17 cellular contexts compared by ENCODE assay signal in the genomic region with DNA sequence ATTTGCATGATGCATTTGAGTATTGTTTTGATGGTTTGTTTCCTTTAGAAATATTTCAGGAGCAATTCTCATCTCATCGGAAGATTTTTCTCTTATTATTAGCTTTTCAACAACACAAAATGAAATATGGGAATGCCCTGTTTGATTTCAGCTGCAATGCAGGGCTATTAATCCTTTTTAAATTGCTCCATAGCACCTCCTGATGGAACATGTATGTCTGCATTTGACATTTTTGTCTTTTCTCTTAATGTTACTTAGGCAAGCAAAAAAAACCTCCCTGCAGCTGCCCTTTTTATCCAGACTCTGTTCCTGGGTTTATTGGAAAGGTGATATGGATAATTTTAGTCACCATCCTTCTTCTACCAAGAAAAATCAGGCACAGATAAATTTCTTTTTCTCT.
DNase-seq lines count a peak whose midpoint lies in the region; TF ChIP-seq lines count a peak whose summit lies in the region.
"Had no signal": no experiment of that assay in that cellular context is flagged by ENCODE, and none has a peak within 500 bp of the region (broad histone marks: within the 10 kb centered on the region; RNA-seq: fewer than 3 reads in every experiment).

No MANE protein-coding gene starts in this region.

- H3K4me3 ChIP-seq in AG04450 (ENCODE audit: low read depth, low read length) (no peak overlapping the region), trophoblast cell (ENCODE audit: low read depth, low read length) (no peak overlapping the region), Peyer's patch (no peak overlapping the region)
- H3K4me3 ChIP-seq: right lobe of liver, vagina had no signal

- H3K9me3 ChIP-seq in AG04450 (ENCODE audit: control insufficient read depth, insufficient read depth, low read length) (no peaks in the 10 kb centered on the region), trophoblast cell (ENCODE audit: insufficient read depth, low read depth, low read length) (no peaks in the 10 kb centered on the region), Peyer's patch (no peaks in the 10 kb centered on the region)
- H3K9me3 ChIP-seq: right lobe of liver, vagina had no signal

- H3K27me3 Mint-ChIP-seq in HFFc6 (ENCODE audit: insufficient read depth) = no peaks in the 10 kb centered on the region
- H3K27me3 Mint-ChIP-seq in glutamatergic neuron (ENCODE audit: unreplicated experiment) = peaks cover 2% of the 10 kb centered on the region
- H3K27me3 Mint-ChIP-seq: brain; effector memory CD8-positive, alpha-beta T cell; stimulated activated naive B cell treated with anti-CD40 and anti-IgM and Interleukin-4, amounts not matched to agents 10 μg/mL and 1 μg/mL and 100 μg/mL, for 72 hours had no signal

- no peak overlapping the region for H2AFZ ChIP-seq in trophoblast cell (ENCODE audit: insufficient read depth, low read length, poor library complexity)

- H3K4me1 Mint-ChIP-seq in HFFc6 (ENCODE audit: low read depth) (no peaks in the 10 kb centered on the region), glutamatergic neuron (ENCODE audit: low read depth, unreplicated experiment) (peaks cover 4% of the 10 kb centered on the region)
- H3K4me1 Mint-ChIP-seq: naive B cell; stimulated activated naive B cell treated with anti-CD40 and anti-IgM and Interleukin-4, amounts not matched to agents 10 μg/mL and 1 μg/mL and 100 μg/mL, for 72 hours had no signal

- H3K4me2 ChIP-seq in trophoblast cell (ENCODE audit: low read length) = no peak overlapping the region

- H3K27ac ChIP-seq in AG04450 (ENCODE audit: low read depth, low read length) (no peak overlapping the region), trophoblast cell (ENCODE audit: low read depth, low read length) (no peak overlapping the region), Peyer's patch (no peak overlapping the region)
- H3K27ac ChIP-seq: right lobe of liver, vagina had no signal

- H3K27ac Mint-ChIP-seq in HFFc6 (no peak overlapping the region), glutamatergic neuron (ENCODE audit: unreplicated experiment) (no peak overlapping the region)
- H3K27ac Mint-ChIP-seq: effector memory CD8-positive, alpha-beta T cell; naive B cell; stimulated activated naive B cell treated with anti-CD40 and anti-IgM and Interleukin-4, amounts not matched to agents 10 μg/mL and 1 μg/mL and 100 μg/mL, for 72 hours had no signal

- H3K36me3 ChIP-seq in trophoblast cell (ENCODE audit: control insufficient read depth in 1 of 2, insufficient read depth in 2 of 2, low read length in 2 of 2) = no peaks in the 10 kb centered on the region
- H3K36me3 ChIP-seq in Peyer's patch = no peaks in the 10 kb centered on the region
- H3K36me3 ChIP-seq: right lobe of liver, vagina had no signal

- peak; percentile 23 for TF ChIP-seq CTCF in AG04450 (IDR thresholded peaks at IDR 0.05; ENCODE audit: low read depth, low read length)
- TF ChIP-seq CTCF in HFFc6 (IDR thresholded peaks at IDR 0.05) = peak; percentile 8; the same call in 1 of the 2 replicates
- TF ChIP-seq CTCF in glutamatergic neuron (IDR thresholded peaks at IDR 0.05; ENCODE audit: partially characterized antibody, unreplicated experiment) = peak; percentile 21
- TF ChIP-seq CTCF in Peyer's patch (IDR thresholded peaks at IDR 0.05) = no peak

- CTCF ChIA-PET in AG04450 (lab: Charles Lee) = no interaction called here

- H2AK5ac ChIP-seq in trophoblast cell (ENCODE audit: low read length) = no peak overlapping the region

- H3K9me3 Mint-ChIP-seq in HFFc6 = peaks cover 21% of the 10 kb centered on the region
- no peaks in the 10 kb centered on the region for H3K9me3 Mint-ChIP-seq in glutamatergic neuron (ENCODE audit: unreplicated experiment)
- H3K9me3 Mint-ChIP-seq: brain; naive B cell; stimulated activated naive B cell treated with anti-CD40 and anti-IgM and Interleukin-4, amounts not matched to agents 10 μg/mL and 1 μg/mL and 100 μg/mL, for 72 hours had no signal

- no peak overlapping the region for H4K12ac ChIP-seq in trophoblast cell (ENCODE audit: low read depth, low read length)

- POLR2A ChIA-PET in AG04450 (lab: Yijun Ruan, JAX) = no interaction called here

- no peak overlapping the region for H2BK120ac ChIP-seq in trophoblast cell (ENCODE audit: insufficient read depth, low read length, poor library complexity)

- no peak overlapping the region for H2BK12ac ChIP-seq in trophoblast cell (ENCODE audit: low read length)

- H3K4me3 Mint-ChIP-seq in HFFc6 (no peak overlapping the region), glutamatergic neuron (ENCODE audit: unreplicated experiment) (no peak overlapping the region)
- H3K4me3 Mint-ChIP-seq: brain; effector memory CD8-positive, alpha-beta T cell; naive B cell; stimulated activated naive B cell treated with anti-CD40 and anti-IgM and Interleukin-4, amounts not matched to agents 10 μg/mL and 1 μg/mL and 100 μg/mL, for 72 hours had no signal

- H3K79me2 ChIP-seq in trophoblast cell (ENCODE audit: control insufficient read depth, insufficient read depth, low read length, poor library complexity) = no peaks in the 10 kb centered on the region

- H3K27me3 ChIP-seq in AG04450 (ENCODE audit: control insufficient read depth, insufficient read depth, low read length) (no peaks in the 10 kb centered on the region), trophoblast cell (ENCODE audit: insufficient read depth, low read length) (no peaks in the 10 kb centered on the region), Peyer's patch (no peaks in the 10 kb centered on the region)
- H3K27me3 ChIP-seq: right lobe of liver, vagina had no signal

- no peak overlapping the region for H3K23ac ChIP-seq in trophoblast cell (ENCODE audit: low read length)

- no peak overlapping the region for H4K8ac ChIP-seq in trophoblast cell (ENCODE audit: low read depth, low read length)

- H3K9ac ChIP-seq in trophoblast cell (ENCODE audit: low read length) = no peak overlapping the region

- H3K14ac ChIP-seq in trophoblast cell (ENCODE audit: low read length) = no peak overlapping the region

- no peaks in the 10 kb centered on the region for H3K4me1 ChIP-seq in trophoblast cell (ENCODE audit: control insufficient read depth in 1 of 2, insufficient read depth in 2 of 2, low read length in 2 of 2)
- H3K4me1 ChIP-seq in Peyer's patch = no peaks in the 10 kb centered on the region
- H3K4me1 ChIP-seq: right lobe of liver, vagina had no signal

- H3K79me1 ChIP-seq in trophoblast cell (ENCODE audit: low read length) = no peaks in the 10 kb centered on the region

- H2BK5ac ChIP-seq in trophoblast cell (ENCODE audit: low read depth, low read length, poor library complexity) = no peak overlapping the region

- H3K36me3 Mint-ChIP-seq in HFFc6 (ENCODE audit: low read depth) (no peaks in the 10 kb centered on the region), glutamatergic neuron (ENCODE audit: unreplicated experiment) (no peaks in the 10 kb centered on the region)
- H3K36me3 Mint-ChIP-seq: brain; naive B cell; stimulated activated naive B cell treated with anti-CD40 and anti-IgM and Interleukin-4, amounts not matched to agents 10 μg/mL and 1 μg/mL and 100 μg/mL, for 72 hours had no signal

- H3K4ac ChIP-seq in trophoblast cell (ENCODE audit: low read depth, low read length) = no peak overlapping the region

- no CpG with 5 or more reads among the region's 1 CpG for WGBS in trophoblast cell (ENCODE audit: extremely low coverage, insufficient coverage, insufficient read length)

- no peak overlapping the region for H3K18ac ChIP-seq in trophoblast cell (ENCODE audit: low read length)

- H4K91ac ChIP-seq in trophoblast cell (ENCODE audit: low read depth, low read length) = no peak overlapping the region

- TF ChIP-seq POLR2A in Peyer's patch (IDR thresholded peaks at IDR 0.05) = no peak

- DNase-seq in AG04450 (ENCODE audit: low read depth, low spot score) = no peak
- DNase-seq in HFFc6 = no peak
- peak; percentile 0 for DNase-seq in OCI-M1 (lab: John Stamatoyannopoulos, UW)
- no peak for DNase-seq in glutamatergic neuron
- DNase-seq in UCSD-AML1 (lab: John Stamatoyannopoulos, UW; ENCODE audit: unreplicated experiment) = no peak
- no peak for DNase-seq in trophoblast cell
- DNase-seq in dermis blood vessel endothelial cell = no peak
- no peak for DNase-seq in Peyer's patch
- DNase-seq: effector memory CD8-positive, alpha-beta T cell; Karpas-422; naive B cell; right lobe of liver; RPMI8226; stimulated activated naive B cell treated with anti-CD40 and anti-IgM and Interleukin-4, amounts not matched to agents 10 μg/mL and 1 μg/mL and 100 μg/mL, for 72 hours; T1000 had no signal

Comparison
In these comparisons a context has a peak if more than half of its experiments do, and no peak if none do; other contexts are left out.
1. CTCF ChIP-seq: peak in AG04450 (single experiment), HFFc6 (single experiment) and glutamatergic neuron (single experiment); none in Peyer's patch (0 of 6).